8 cellular contexts compared by ENCODE assay signal in genomic region chr3:192409203-192409837, GRCh38.
A peak's percentile ranks its signal among the peaks of the same experiment; 100 is the strongest.
DNase-seq lines count a peak whose midpoint lies in the region; ATAC-seq, FAIRE-seq and TF ChIP-seq lines count a peak whose summit lies in the region.

No MANE protein-coding gene starts in this region.

- H3K4me1 ChIP-seq in breast epithelium (peaks cover 0 to 3% of the 10 kb centered on the region in 2 donors), kidney (ENCODE audit: control insufficient read depth in 1 of 2, insufficient read depth in 1 of 2, low read depth in 1 of 2, low read length in 2 of 2) (peaks cover 0 to 3% of the 10 kb centered on the region in 2 donors), thoracic aorta (ENCODE audit: control insufficient read depth in 1 of 2, low read depth in 2 of 2) (peaks cover 0 to 4% of the 10 kb centered on the region in 2 donors)

- H3K27me3 ChIP-seq in breast epithelium (peaks cover 0 to 35% of the 10 kb centered on the region in 2 donors), thoracic aorta (replicated peaks; ENCODE audit: insufficient read depth) (no peaks in the 10 kb centered on the region)

- H3K9me3 ChIP-seq in breast epithelium (no peaks in the 10 kb centered on the region), kidney (ENCODE audit: control insufficient read depth in 1 of 2, low read length in 2 of 2) (no peaks in the 10 kb centered on the region), thoracic aorta (no peaks in the 10 kb centered on the region)

- no peak for TF ChIP-seq POLR2A in breast epithelium (IDR thresholded peaks at IDR 0.05)

- FAIRE-seq in kidney (lab: Jason Lieb, UNC) = no peak

- intact Hi-C loops in breast epithelium (cut with DNase I; ENCODE audit: low total_unique reads) (no loop called here), kidney (cut with DNase I) (no loop called here)

- H3K27ac ChIP-seq in breast epithelium = peak overlapping the region in 1 of 2 donors; percentile 9
- no peak overlapping the region for H3K27ac ChIP-seq in kidney (ENCODE audit: low read depth in 2 of 2, low read length in 2 of 2)
- H3K27ac ChIP-seq in thoracic aorta = no peak overlapping the region

- H3K36me3 ChIP-seq in breast epithelium (no peaks in the 10 kb centered on the region), kidney (ENCODE audit: control insufficient read depth in 1 of 2, insufficient read depth in 2 of 2, low read length in 2 of 2) (no peaks in the 10 kb centered on the region), thoracic aorta (no peaks in the 10 kb centered on the region)

- TF ChIP-seq CTCF in breast epithelium (IDR thresholded peaks at IDR 0.05) = no peak
- TF ChIP-seq CTCF in kidney (IDR thresholded peaks at IDR 0.05; ENCODE audit: borderline replicate concordance, extremely low read depth, insufficient read depth) = no peak
- no peak for TF ChIP-seq CTCF in thoracic aorta (IDR thresholded peaks at IDR 0.05)

- peak overlapping the region; percentile 47 to 71 (median 57) for H3K4me3 ChIP-seq in breast epithelium
- H3K4me3 ChIP-seq in kidney (ENCODE audit: low read length in 2 of 2) = peak overlapping the region; percentile 36 to 52
- H3K4me3 ChIP-seq in thoracic aorta = peak overlapping the region; percentile 62

- no peak overlapping the region for H3K9ac ChIP-seq in kidney (ENCODE audit: low read length in 2 of 2)

- DNase-seq in breast epithelium (ENCODE audit: low spot score in 2 of 2) (no peak), kidney (peak; percentile 83), thoracic aorta (ENCODE audit: low spot score) (no peak), DMS114 treated with DMSO at 0.1 percent for 48 hours (lab: John Stamatoyannopoulos, UW; ENCODE audit: unreplicated experiment) (no peak)
- no peak for DNase-seq in activated T-cell treated with anti-CD3 and anti-CD28 coated beads, Interleukin-2, amount 50 U/mL, for 48 hours

- ATAC-seq in GM18873 (IDR thresholded peaks at IDR 0.05; ENCODE audit: low FRiP score, unreplicated experiment) = peak; percentile 68
- peak; percentile 53 for ATAC-seq in HG03520 (IDR thresholded peaks at IDR 0.05; ENCODE audit: unreplicated experiment)
- no peak for ATAC-seq in thoracic aorta (ENCODE audit: insufficient number of reproducible peaks, low FRiP score, low read depth)
- ATAC-seq in GM21717 (IDR thresholded peaks at IDR 0.05; ENCODE audit: unreplicated experiment) = no peak

Comparison
In these comparisons a context has a peak if more than half of its experiments do, and no peak if none do; other contexts are left out.
1. ATAC-seq: peak in GM18873 (single experiment) and HG03520 (single experiment); none in thoracic aorta (single experiment) and GM21717 (single experiment).
2. Peak in every context shown above with its lines, with median percentiles within 50 percentile points of each other: H3K4me3 ChIP-seq.